21 cellular contexts compared by ENCODE assay signal in the genomic region with DNA sequence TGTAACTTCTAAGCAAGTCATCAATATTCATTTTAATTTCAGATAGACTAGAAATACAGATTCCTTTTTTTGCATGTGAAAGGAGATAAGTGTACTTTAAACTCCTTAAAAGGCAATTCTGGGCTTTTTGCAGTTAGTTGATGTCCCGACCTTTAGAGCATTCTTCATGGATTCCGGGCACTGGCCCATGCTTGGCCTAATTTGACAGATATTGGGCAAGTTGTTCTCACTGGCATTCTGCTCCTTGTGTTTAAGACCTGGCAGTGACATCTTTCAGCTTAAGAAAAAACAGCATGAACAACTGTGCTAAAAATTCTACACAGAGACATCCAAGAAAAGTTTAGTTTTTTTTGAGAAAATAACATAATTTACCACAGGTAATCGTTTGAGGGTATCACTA.
"Had no signal": no experiment of that assay in that cellular context is flagged by ENCODE, and none has a peak within 500 bp of the region (broad histone marks: within the 10 kb centered on the region; RNA-seq: fewer than 3 reads in every experiment).

No MANE protein-coding gene starts in this region.

- H3K4me1 ChIP-seq: lower lobe of right lung, psoas muscle, thyroid gland, upper lobe of right lung had no signal

- H3K4me3 ChIP-seq: lower lobe of right lung, ovary, psoas muscle, thyroid gland, upper lobe of right lung had no signal

- H3K27me3 ChIP-seq: neutrophil, ovary, thyroid gland, upper lobe of right lung had no signal

- H3K27ac ChIP-seq: lower lobe of right lung, neutrophil, ovary, psoas muscle, thyroid gland, upper lobe of right lung had no signal

- DNase-seq: activated CD4-positive, alpha-beta memory T cell treated with anti-CD3 and anti-CD28 coated beads, Interleukin-2, amount 10 ng/mL, durations not matched to agents 7 days and 5 days; activated CD4-positive, alpha-beta T cell treated with anti-CD3 and anti-CD28 coated beads, Interleukin-2, amount 10 ng/mL, durations not matched to agents 24 days and 14 days; activated effector memory CD4-positive, alpha-beta T cell treated with Interleukin-2 at 50 U/mL for 16 hours; activated naive CD4-positive, alpha-beta T cell treated with anti-CD3 and anti-CD28 coated beads for 36 hours; activated naive CD8-positive, alpha-beta T cell treated with anti-CD3 and anti-CD28 coated beads, Interleukin-2, amount 10 ng/mL, durations not matched to agents 7 days and 5 days; activated T-cell treated with anti-CD3 and anti-CD28 coated beads, Interleukin-2, amount 50 U/mL, for 72 hours; dermis blood vessel endothelial cell; effector CD8-positive, alpha-beta T cell; erythroblast; kidney; lower lobe of right lung; naive thymus-derived CD8-positive, alpha-beta T cell; ovary; psoas muscle; right cardiac atrium; stimulated activated CD4-positive, alpha-beta T cell treated with anti-CD3 and anti-CD28 coated beads, Interleukin-4, amount 100 ng/mL, for 4 hours; stimulated activated naive CD8-positive, alpha-beta T cell treated with anti-CD3 and anti-CD28 coated beads, Interleukin-15, Interleukin-2, amounts not matched to agents 100 U/mL and 50 U/mL, for 24 hours; T1000; thyroid gland; upper lobe of right lung had no signal

- H3K36me3 ChIP-seq: lower lobe of right lung, neutrophil, ovary, thyroid gland, upper lobe of right lung had no signal

- H3K9me3 ChIP-seq: lower lobe of right lung, neutrophil, ovary, psoas muscle, thyroid gland, upper lobe of right lung had no signal
